In the genomic region with DNA sequence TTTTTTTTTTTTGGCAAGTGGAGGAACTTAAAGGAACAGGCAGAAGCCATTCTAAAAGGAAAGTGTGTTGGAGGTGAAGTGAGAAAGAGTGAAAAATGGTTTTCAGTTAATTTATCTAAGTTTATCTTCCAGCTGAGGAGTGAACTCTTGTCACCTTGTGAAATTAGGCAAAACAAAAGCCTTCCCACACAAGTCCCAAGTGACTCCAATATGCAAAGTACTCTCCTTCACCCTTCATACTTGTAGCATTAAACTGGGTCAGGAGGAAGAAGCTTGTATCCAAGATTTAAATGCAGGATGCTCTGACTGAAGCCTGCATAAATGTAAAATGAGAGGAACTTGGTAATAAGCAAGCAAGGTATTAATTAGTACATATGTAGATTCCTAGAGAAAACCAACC, we compare ENCODE assay signal across 20 cellular contexts.
"Had no signal": no experiment of that assay in that cellular context is flagged by ENCODE, and none has a peak within 500 bp of the region (broad histone marks: within the 10 kb centered on the region; RNA-seq: fewer than 3 reads in every experiment).

No MANE protein-coding gene starts in this region.

- DNase-seq: KBM-7, MV-4-11, NCI-H1092, NCI-H1105 treated with DMSO at 0.1 percent for 48 hours, NCI-H1417 treated with DMSO at 0.1 percent for 48 hours, NCI-H146, NCI-H1694 treated with DMSO at 0.1 percent for 48 hours, NCI-H1930, NCI-H2081, NCI-H2107, NCI-H2227 treated with DMSO at 0.1 percent for 48 hours, NCI-H510A, NCI-H524 treated with DMSO at 0.1 percent for 48 hours, PC-3, SHP77, SK-N-SH, SW 1271, T-cell had no signal

- H3K9me3 ChIP-seq: SK-N-SH had no signal

- ATAC-seq: Panc1, PC-3, T-cell had no signal

- H3K27ac ChIP-seq: RWPE1 had no signal

- H3K4me2 ChIP-seq: SK-N-SH had no signal

- H3K9ac ChIP-seq: SK-N-SH had no signal
